ENCODE assay signal across 26 cellular contexts in genomic region chr19:32966750-32967149, GRCh38. TPM values are rescaled to one million over a fixed set of nuclear protein-coding genes. Genes with fewer than 3 reads are reported as not detected.
"Had no signal": no experiment of that assay in that cellular context is flagged by ENCODE, and none has a peak within 500 bp of the region (broad histone marks: within the 10 kb centered on the region; RNA-seq: fewer than 3 reads in every experiment).

No MANE protein-coding gene starts in this region.

- H2AFZ ChIP-seq: hepatocyte had no signal

- H3K27me3 Mint-ChIP-seq: naive B cell had no signal

- H3K9me3 Mint-ChIP-seq: immature natural killer cell, mesothelial cell of epicardium, naive B cell had no signal

- DNase-seq: dermis blood vessel endothelial cell; dorsolateral prefrontal cortex; effector CD4-positive, alpha-beta T cell; effector memory CD4-positive, alpha-beta T cell; foreskin keratinocyte; heart left ventricle; hypothalamus; immature natural killer cell; islet precursor cell; kidney; kidney glomerular epithelial cell; left colon; left lung; left ventricle myocardium superior; lower lobe of right lung; mesenchymal stem cell; mucosa of descending colon; naive B cell had no signal

- H3K27ac Mint-ChIP-seq: mesothelial cell of epicardium, naive B cell had no signal

- H3K4me1 ChIP-seq: foreskin keratinocyte had no signal

- H3K4me3 ChIP-seq: coronary artery, dorsolateral prefrontal cortex, esophagus muscularis mucosa, gastroesophageal sphincter, heart left ventricle, hepatocyte, left lung, lower lobe of right lung, mucosa of descending colon had no signal

- H3K9me3 ChIP-seq: esophagus muscularis mucosa, gastroesophageal sphincter, heart left ventricle, left lung, lower lobe of right lung, mucosa of descending colon had no signal

- H3K4me2 ChIP-seq: hepatocyte had no signal

- H3K27ac ChIP-seq: coronary artery, dorsolateral prefrontal cortex, esophagus muscularis mucosa, foreskin keratinocyte, gastroesophageal sphincter, heart left ventricle, hepatocyte, left lung, lower lobe of right lung had no signal

- H3K4me3 Mint-ChIP-seq: immature natural killer cell, mesothelial cell of epicardium had no signal

- FAIRE-seq: colon, endothelial cell of umbilical vein, frontal cortex, kidney had no signal

- H3K27me3 ChIP-seq: dorsolateral prefrontal cortex, esophagus muscularis mucosa, foreskin keratinocyte, gastroesophageal sphincter, heart left ventricle, hepatocyte, left lung had no signal

- ATAC-seq: foreskin keratinocyte, gastroesophageal sphincter, heart left ventricle, left colon, left lung, left ventricle myocardium superior, lower lobe of right lung, mucosa of descending colon had no signal

RNA-seq across cellular contexts. Expression of gene FAAP24, which starts 5.3 kb away (rescaled TPM):
- total RNA-seq: left ventricle myocardium superior had no signal
